23 cellular contexts compared by ENCODE assay signal in the genomic region with DNA sequence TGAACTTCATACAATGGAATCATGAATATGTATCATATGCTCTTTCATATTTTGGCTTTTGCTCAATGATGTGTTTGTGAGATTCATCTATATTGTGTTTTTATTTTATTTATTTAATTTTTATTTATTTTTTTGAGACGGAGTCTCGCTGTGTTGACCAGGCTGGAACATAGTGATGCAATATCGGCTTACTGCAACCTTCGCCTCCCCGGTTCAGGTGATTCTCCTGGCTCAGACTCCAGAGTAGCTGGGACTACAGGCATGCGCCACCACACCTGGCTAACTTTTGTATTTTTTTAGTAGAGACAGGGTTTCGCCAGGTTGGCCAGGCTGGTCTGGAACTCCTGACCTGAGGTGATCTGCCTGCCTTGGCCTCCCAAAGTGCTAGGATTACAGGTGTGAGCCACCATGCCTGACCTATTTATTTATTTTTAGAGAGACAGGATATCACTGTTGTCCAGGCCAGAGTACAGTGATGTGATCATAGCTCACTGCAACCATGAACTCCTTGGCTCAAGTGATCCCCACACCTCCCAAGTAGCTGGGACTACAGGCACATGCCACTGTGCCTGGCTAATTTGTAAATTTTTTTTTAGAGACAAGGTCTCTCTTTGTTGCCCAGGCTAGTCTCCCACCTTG.
"Had no signal": no experiment of that assay in that cellular context is flagged by ENCODE, and none has a peak within 500 bp of the region (broad histone marks: within the 10 kb centered on the region; RNA-seq: fewer than 3 reads in every experiment).

No MANE protein-coding gene starts in this region.

- ATAC-seq: Panc1, PC-3, SK-N-SH treated with all-trans-retinoic acid at 6 μM for 48 hours had no signal

- H3K27ac Mint-ChIP-seq: IgD-negative memory B cell had no signal

- DNase-seq: KBM-7; MV-4-11; NCI-H1048; NCI-H1105; NCI-H1417; NCI-H146; NCI-H187; NCI-H2029; NCI-H2081 treated with DMSO at 0.1 percent for 48 hours; NCI-H2171; NCI-H226; NCI-H446; NCI-H510A; NCI-H524 treated with DMSO at 0.1 percent for 48 hours; NCI-H69; NCI-H774; NK-92 treated with Interleukin-12 subunit alpha and Interleukin-12 subunit beta, amount 100 ng/mL, for 24 hours; PC-3; SHP77 had no signal

- H3K27ac ChIP-seq: RWPE1 had no signal

- H3K9me3 Mint-ChIP-seq: IgD-negative memory B cell had no signal

- H3K4me3 Mint-ChIP-seq: IgD-negative memory B cell had no signal

- H3K27me3 Mint-ChIP-seq: IgD-negative memory B cell had no signal
